Comparison of ENCODE assay signal across 8 cellular contexts in the genomic region with DNA sequence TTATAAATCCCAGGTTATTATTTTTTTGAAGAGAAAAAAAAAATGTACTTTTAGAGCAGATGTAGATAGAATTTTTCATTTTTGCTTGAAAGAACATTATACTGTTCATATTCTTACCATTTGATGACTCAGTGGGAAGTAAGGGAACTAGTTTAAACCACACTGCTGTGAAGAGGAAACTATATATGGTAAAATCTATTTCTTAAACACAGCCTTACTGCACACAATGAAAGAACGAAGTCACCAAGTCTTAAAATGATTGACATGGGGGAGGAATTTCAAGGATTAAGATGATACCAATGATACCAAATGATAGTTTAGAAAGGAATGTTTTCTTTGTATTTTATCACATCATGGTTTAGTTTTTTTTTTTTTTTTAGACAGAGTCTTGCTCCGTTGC. TPM values are rescaled to one million over a fixed set of nuclear protein-coding genes. Genes with fewer than 3 reads are reported as not detected.
DNase-seq lines count a peak whose midpoint lies in the region; ATAC-seq, FAIRE-seq and TF ChIP-seq lines count a peak whose summit lies in the region.

No MANE protein-coding gene starts in this region.

- no peaks in the 10 kb centered on the region for H3K27me3 ChIP-seq in right cardiac atrium (ENCODE audit: control insufficient read depth, insufficient read depth)

- TF ChIP-seq RAD21 in A549 (conservative IDR thresholded peaks at IDR 0.05 in 1 of 2, IDR thresholded peaks at IDR 0.05 in 1 of 2), result no peak

- POLR2A ChIA-PET in A549 (lab: Yijun Ruan, JAX), result interaction anchor here (0.7 kb wide), 1 partner anchor 21 kb away, joined by 3 read pairs; no protein-coding TSS in a partner anchor

- peak overlapping the region; percentile 80 for H3K4me2 ChIP-seq in A549

- H3K4me3 ChIP-seq in A549 (no peak overlapping the region), fibroblast of pulmonary artery (replicated peaks; ENCODE audit: low read depth, low read length) (no peak overlapping the region), right cardiac atrium (ENCODE audit: low read length) (no peak overlapping the region)

- intact Hi-C loops in right cardiac atrium (cut with DNase I), result no loop called here

- ATAC-seq in A549 (no peak), GM21390 (IDR thresholded peaks at IDR 0.05; ENCODE audit: unreplicated experiment) (peak; percentile 33), SK-N-SH treated with all-trans-retinoic acid at 6 μM for 48 hours (peak; percentile 51), HG03139 (IDR thresholded peaks at IDR 0.05; ENCODE audit: unreplicated experiment) (no peak), right cardiac atrium (no peak), GM19452 (IDR thresholded peaks at IDR 0.05; ENCODE audit: unreplicated experiment) (no peak)

- 89% methylated on average over 2 of the region's 2 CpGs for WGBS in A549 (ENCODE audit: missing lambda C conversion rate)
- WGBS in right cardiac atrium, result 76% methylated on average over 2 of the region's 2 CpGs

- no peak overlapping the region for H3K27ac ChIP-seq in A549
- no peak overlapping the region for H3K27ac ChIP-seq in right cardiac atrium (ENCODE audit: low read length)

- no peak for TF ChIP-seq POLR2A in A549 (IDR thresholded peaks at IDR 0.05; ENCODE audit: low read length)

- H3K9me3 ChIP-seq in A549 (no peaks in the 10 kb centered on the region), right cardiac atrium (ENCODE audit: control insufficient read depth, low read length) (no peaks in the 10 kb centered on the region)

- H3K4me1 ChIP-seq in A549 (peaks cover 36% of the 10 kb centered on the region), right cardiac atrium (ENCODE audit: control insufficient read depth, insufficient read depth, low read length) (peaks cover 2% of the 10 kb centered on the region)

- DNase-seq in A549 (ENCODE audit: low read depth in 1 of 2, low spot score in 1 of 2), result peak in 1 of 2 experiments; percentile 26
- DNase-seq in fibroblast of pulmonary artery (ENCODE audit: low read depth), result peak; percentile 62
- DNase-seq in right cardiac atrium, result no peak
- no peak for DNase-seq in hypothalamus (lab: John Stamatoyannopoulos, UW)

- TF ChIP-seq CTCF in A549 (IDR thresholded peaks at IDR 0.05) (no peak), fibroblast of pulmonary artery (IDR thresholded peaks at IDR 0.05; ENCODE audit: low read length, missing control alignments) (no peak)

- CTCF ChIA-PET in A549 (lab: Yijun Ruan, JAX), result no interaction called here

- no peak for TF ChIP-seq EP300 in A549 (IDR thresholded peaks at IDR 0.05)

- FAIRE-seq in A549 (lab: Jason Lieb, UNC), result no peak

TF ChIP-seq in A549, 52 proteins besides CTCF, POLR2A, EP300 and RAD21 (continues in another document):
- TF ChIP-seq, protein P1, sequence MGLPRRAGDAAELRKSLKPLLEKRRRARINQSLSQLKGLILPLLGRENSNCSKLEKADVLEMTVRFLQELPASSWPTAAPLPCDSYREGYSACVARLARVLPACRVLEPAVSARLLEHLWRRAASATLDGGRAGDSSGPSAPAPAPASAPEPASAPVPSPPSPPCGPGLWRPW (IDR thresholded peaks at IDR 0.05), result no peak
- TF ChIP-seq ZC3H11A (IDR thresholded peaks at IDR 0.05) (no peak), HDAC2 (IDR thresholded peaks at IDR 0.05) (no peak), CHD4 (IDR thresholded peaks at IDR 0.05; ENCODE audit: borderline replicate concordance) (no peak), CBX8 (IDR thresholded peaks at IDR 0.05) (no peak), CBX2 (IDR thresholded peaks at IDR 0.05; ENCODE audit: borderline replicate concordance, low read depth) (no peak), HOXB5 (CRISPR knock-in tag; IDR thresholded peaks at IDR 0.05) (no peak), RARB (CRISPR knock-in tag; IDR thresholded peaks at IDR 0.05) (no peak), MAZ (IDR thresholded peaks at IDR 0.05; ENCODE audit: borderline replicate concordance, low read depth, low read length) (no peak)
- TF ChIP-seq, protein P2, sequence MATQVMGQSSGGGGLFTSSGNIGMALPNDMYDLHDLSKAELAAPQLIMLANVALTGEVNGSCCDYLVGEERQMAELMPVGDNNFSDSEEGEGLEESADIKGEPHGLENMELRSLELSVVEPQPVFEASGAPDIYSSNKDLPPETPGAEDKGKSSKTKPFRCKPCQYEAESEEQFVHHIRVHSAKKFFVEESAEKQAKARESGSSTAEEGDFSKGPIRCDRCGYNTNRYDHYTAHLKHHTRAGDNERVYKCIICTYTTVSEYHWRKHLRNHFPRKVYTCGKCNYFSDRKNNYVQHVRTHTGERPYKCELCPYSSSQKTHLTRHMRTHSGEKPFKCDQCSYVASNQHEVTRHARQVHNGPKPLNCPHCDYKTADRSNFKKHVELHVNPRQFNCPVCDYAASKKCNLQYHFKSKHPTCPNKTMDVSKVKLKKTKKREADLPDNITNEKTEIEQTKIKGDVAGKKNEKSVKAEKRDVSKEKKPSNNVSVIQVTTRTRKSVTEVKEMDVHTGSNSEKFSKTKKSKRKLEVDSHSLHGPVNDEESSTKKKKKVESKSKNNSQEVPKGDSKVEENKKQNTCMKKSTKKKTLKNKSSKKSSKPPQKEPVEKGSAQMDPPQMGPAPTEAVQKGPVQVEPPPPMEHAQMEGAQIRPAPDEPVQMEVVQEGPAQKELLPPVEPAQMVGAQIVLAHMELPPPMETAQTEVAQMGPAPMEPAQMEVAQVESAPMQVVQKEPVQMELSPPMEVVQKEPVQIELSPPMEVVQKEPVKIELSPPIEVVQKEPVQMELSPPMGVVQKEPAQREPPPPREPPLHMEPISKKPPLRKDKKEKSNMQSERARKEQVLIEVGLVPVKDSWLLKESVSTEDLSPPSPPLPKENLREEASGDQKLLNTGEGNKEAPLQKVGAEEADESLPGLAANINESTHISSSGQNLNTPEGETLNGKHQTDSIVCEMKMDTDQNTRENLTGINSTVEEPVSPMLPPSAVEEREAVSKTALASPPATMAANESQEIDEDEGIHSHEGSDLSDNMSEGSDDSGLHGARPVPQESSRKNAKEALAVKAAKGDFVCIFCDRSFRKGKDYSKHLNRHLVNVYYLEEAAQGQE (IDR thresholded peaks at IDR 0.05), result no peak

TF ChIP-seq in SK-N-SH treated with all-trans-retinoic acid at 6 μM for 48 hours, 23 proteins besides CTCF, POLR2A, EP300 and RAD21 (continues in another document):
- TF ChIP-seq RARB (CRISPR knock-in tag; IDR thresholded peaks at IDR 0.05), result no peak
- TF ChIP-seq, protein P3, sequence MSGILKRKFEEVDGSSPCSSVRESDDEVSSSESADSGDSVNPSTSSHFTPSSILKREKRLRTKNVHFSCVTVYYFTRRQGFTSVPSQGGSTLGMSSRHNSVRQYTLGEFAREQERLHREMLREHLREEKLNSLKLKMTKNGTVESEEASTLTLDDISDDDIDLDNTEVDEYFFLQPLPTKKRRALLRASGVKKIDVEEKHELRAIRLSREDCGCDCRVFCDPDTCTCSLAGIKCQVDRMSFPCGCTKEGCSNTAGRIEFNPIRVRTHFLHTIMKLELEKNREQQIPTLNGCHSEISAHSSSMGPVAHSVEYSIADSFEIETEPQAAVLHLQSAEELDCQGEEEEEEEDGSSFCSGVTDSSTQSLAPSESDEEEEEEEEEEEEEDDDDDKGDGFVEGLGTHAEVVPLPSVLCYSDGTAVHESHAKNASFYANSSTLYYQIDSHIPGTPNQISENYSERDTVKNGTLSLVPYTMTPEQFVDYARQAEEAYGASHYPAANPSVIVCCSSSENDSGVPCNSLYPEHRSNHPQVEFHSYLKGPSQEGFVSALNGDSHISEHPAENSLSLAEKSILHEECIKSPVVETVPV (CRISPR knock-in tag; IDR thresholded peaks at IDR 0.05), result no peak
- no peak for TF ChIP-seq ZFP3 (CRISPR knock-in tag; IDR thresholded peaks at IDR 0.05)
- no peak for TF ChIP-seq TOX (CRISPR knock-in tag; IDR thresholded peaks at IDR 0.05; ENCODE audit: borderline replicate concordance)
- TF ChIP-seq ISL1 (CRISPR knock-in tag; IDR thresholded peaks at IDR 0.05), result no peak
- no peak for TF ChIP-seq GLIS3 (CRISPR knock-in tag; IDR thresholded peaks at IDR 0.05)
- TF ChIP-seq, protein P4, sequence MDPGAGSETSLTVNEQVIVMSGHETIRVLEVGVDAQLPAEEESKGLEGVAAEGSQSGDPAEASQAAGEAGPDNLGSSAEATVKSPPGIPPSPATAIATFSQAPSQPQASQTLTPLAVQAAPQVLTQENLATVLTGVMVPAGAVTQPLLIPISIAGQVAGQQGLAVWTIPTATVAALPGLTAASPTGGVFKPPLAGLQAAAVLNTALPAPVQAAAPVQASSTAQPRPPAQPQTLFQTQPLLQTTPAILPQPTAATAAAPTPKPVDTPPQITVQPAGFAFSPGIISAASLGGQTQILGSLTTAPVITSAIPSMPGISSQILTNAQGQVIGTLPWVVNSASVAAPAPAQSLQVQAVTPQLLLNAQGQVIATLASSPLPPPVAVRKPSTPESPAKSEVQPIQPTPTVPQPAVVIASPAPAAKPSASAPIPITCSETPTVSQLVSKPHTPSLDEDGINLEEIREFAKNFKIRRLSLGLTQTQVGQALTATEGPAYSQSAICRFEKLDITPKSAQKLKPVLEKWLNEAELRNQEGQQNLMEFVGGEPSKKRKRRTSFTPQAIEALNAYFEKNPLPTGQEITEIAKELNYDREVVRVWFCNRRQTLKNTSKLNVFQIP (CRISPR knock-in tag; IDR thresholded peaks at IDR 0.05; ENCODE audit: borderline replicate concordance, low read depth), result no peak
- TF ChIP-seq, protein P5, sequence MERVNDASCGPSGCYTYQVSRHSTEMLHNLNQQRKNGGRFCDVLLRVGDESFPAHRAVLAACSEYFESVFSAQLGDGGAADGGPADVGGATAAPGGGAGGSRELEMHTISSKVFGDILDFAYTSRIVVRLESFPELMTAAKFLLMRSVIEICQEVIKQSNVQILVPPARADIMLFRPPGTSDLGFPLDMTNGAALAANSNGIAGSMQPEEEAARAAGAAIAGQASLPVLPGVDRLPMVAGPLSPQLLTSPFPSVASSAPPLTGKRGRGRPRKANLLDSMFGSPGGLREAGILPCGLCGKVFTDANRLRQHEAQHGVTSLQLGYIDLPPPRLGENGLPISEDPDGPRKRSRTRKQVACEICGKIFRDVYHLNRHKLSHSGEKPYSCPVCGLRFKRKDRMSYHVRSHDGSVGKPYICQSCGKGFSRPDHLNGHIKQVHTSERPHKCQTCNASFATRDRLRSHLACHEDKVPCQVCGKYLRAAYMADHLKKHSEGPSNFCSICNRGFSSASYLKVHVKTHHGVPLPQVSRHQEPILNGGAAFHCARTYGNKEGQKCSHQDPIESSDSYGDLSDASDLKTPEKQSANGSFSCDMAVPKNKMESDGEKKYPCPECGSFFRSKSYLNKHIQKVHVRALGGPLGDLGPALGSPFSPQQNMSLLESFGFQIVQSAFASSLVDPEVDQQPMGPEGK (CRISPR knock-in tag; IDR thresholded peaks at IDR 0.05; ENCODE audit: borderline replicate concordance), result no peak
- no peak for TF ChIP-seq PPARA (CRISPR knock-in tag; IDR thresholded peaks at IDR 0.05; ENCODE audit: borderline replicate concordance)
- no peak for TF ChIP-seq ZNF565 (CRISPR knock-in tag; conservative IDR thresholded peaks at IDR 0.05; ENCODE audit: low read depth)

RNA-seq across cellular contexts. Expression of a gene that starts 5.0 kb away (rescaled TPM):
- polyA plus RNA-seq in A549 (2011; rRNA removed), result 233 and 270 TPM in 2 replicates
- 46.4 and 51.5 TPM in 2 replicates for polyA plus RNA-seq in A549 (2012; cell fraction: cytosol; rRNA removed)
- polyA plus RNA-seq in A549 (2012; cell fraction: nucleus; rRNA removed), result 12.9 and 21.6 TPM in 2 replicates
- 268 to 303 TPM (median 278 TPM) in 3 replicates for polyA plus RNA-seq in A549 (2017; fragmentation: RNase III; extraction: RNeasy Plus Mini Kit Qiagen cat#74134 plus additional on column Dnase treatment)
- polyA minus RNA-seq in A549 (2011; rRNA and poly(A)+ RNA removed), result 71.5 and 74.6 TPM in 2 replicates
- total RNA-seq in right cardiac atrium, result 100 to 1,000 TPM; 104 to 133 (median 113) TPM
- 41.8 TPM for polyA plus RNA-seq in right cardiac atrium

Comparison
In these comparisons a context has a peak if more than half of its experiments do, and no peak if none do; other contexts are left out.
1. ATAC-seq: peak in GM21390 (single experiment) and SK-N-SH treated with all-trans-retinoic acid at 6 μM for 48 hours (single experiment); none in A549 (0 of 2), HG03139 (single experiment), right cardiac atrium (0 of 2) and GM19452 (single experiment).